ENCODE assay signal across 8 cellular contexts in genomic region chr1:215568287-215568692, GRCh38.
DNase-seq lines count a peak whose midpoint lies in the region; ATAC-seq and TF ChIP-seq lines count a peak whose summit lies in the region.

No MANE protein-coding gene starts in this region.

- no peaks in the 10 kb centered on the region for H3K36me3 ChIP-seq in mucosa of stomach (ENCODE audit: control insufficient read depth, insufficient read depth, low read length)

- peak overlapping the region; percentile 81 for H3K9ac ChIP-seq in mucosa of stomach (ENCODE audit: low read length)

- no peak for TF ChIP-seq CTCF in C4-2B (conservative IDR thresholded peaks at IDR 0.05)

- H3K4me3 ChIP-seq in mucosa of stomach (ENCODE audit: low read length) = peak overlapping the region; percentile 60

- H3K27me3 ChIP-seq in mucosa of stomach (ENCODE audit: control insufficient read depth, insufficient read depth, low read length) = no peaks in the 10 kb centered on the region

- DNase-seq in SW480 (ENCODE audit: low spot score) (peak; percentile 53), erythroblast (lab: John Stamatoyannopoulos, UW) (peak; percentile 49 to 64), GDM1 (lab: John Stamatoyannopoulos, UW) (no peak), activated gamma-delta T cell (lab: John Stamatoyannopoulos, UW) (no peak)

- no peak for TF ChIP-seq POLR2A in erythroblast (IDR thresholded peaks at IDR 0.05; ENCODE audit: low read length)

- ATAC-seq in GM21723 (IDR thresholded peaks at IDR 0.05; ENCODE audit: unreplicated experiment) = peak; percentile 1
- ATAC-seq in HG03521 (IDR thresholded peaks at IDR 0.05; ENCODE audit: unreplicated experiment) = no peak

- peak overlapping the region; percentile 98 for H3K27ac ChIP-seq in C4-2B

- H3K4me1 ChIP-seq in mucosa of stomach (ENCODE audit: control insufficient read depth, insufficient read depth, low read length) = peaks cover 23% of the 10 kb centered on the region

- H3K9me3 ChIP-seq in mucosa of stomach (ENCODE audit: control insufficient read depth, low read length) = no peaks in the 10 kb centered on the region

Comparison
In these comparisons a context has a peak if more than half of its experiments do, and no peak if none do; other contexts are left out.
1. DNase-seq: peak in SW480 (single experiment) and erythroblast (2 of 2); none in GDM1 (single experiment) and activated gamma-delta T cell (single experiment).